ENCODE assay signal across 27 cellular contexts in genomic region chr9:114051281-114051680, GRCh38. TPM values are rescaled to one million over a fixed set of nuclear protein-coding genes. Genes with fewer than 3 reads are reported as not detected.
"Had no signal": no experiment of that assay in that cellular context is flagged by ENCODE, and none has a peak within 500 bp of the region (broad histone marks: within the 10 kb centered on the region; RNA-seq: fewer than 3 reads in every experiment).

No MANE protein-coding gene starts in this region.

- H3K4me3 ChIP-seq: breast epithelium, esophagus squamous epithelium, gastrocnemius medialis, right lobe of liver, transverse colon, uterus had no signal

- H3K36me3 ChIP-seq: breast epithelium, gastrocnemius medialis, transverse colon, uterus had no signal

- H3K27ac ChIP-seq: breast epithelium, epithelial cell of prostate, esophagus squamous epithelium, gastrocnemius medialis, right lobe of liver, transverse colon, uterus had no signal

- H3K9me3 ChIP-seq: breast epithelium, esophagus squamous epithelium, gastrocnemius medialis, right lobe of liver, transverse colon, uterus had no signal

- DNase-seq: activated B cell treated with CpG ODN at 0.5 μM for 24 hours; activated CD8-positive, alpha-beta T cell treated with anti-CD3 and anti-CD28 coated beads, Interleukin-2, amount 10 ng/mL, durations not matched to agents 7 days and 5 days; activated gamma-delta T cell treated with Interleukin-2 at 50 U/mL for 16 hours; activated naive CD8-positive, alpha-beta T cell treated with anti-CD3 and anti-CD28 coated beads, Interleukin-2, amount 50 U/mL, for 24 hours; activated T-cell treated with anti-CD3 and anti-CD28 coated beads, Interleukin-2, amount 50 U/mL, for 24 hours; dermis blood vessel endothelial cell; effector CD4-positive, alpha-beta T cell; esophagus squamous epithelium; gastrocnemius medialis; glutamatergic neuron; naive thymus-derived CD8-positive, alpha-beta T cell; occipital lobe; stimulated activated CD4-positive, alpha-beta T cell treated with anti-CD3 and anti-CD28 coated beads, Interleukin-4, amount 100 ng/mL, for 24 hours; T-helper 1 cell; transverse colon had no signal

- H3K4me1 ChIP-seq: breast epithelium, esophagus squamous epithelium, gastrocnemius medialis, right lobe of liver, transverse colon, uterus had no signal

- ATAC-seq: activated CD8-positive, alpha-beta T cell treated with anti-CD3 and anti-CD28 coated beads, Interleukin-2, amount 10 ng/mL, durations not matched to agents 7 days and 5 days; activated naive CD8-positive, alpha-beta T cell treated with anti-CD3 and anti-CD28 coated beads, Interleukin-2, amount 50 U/mL, for 24 hours; activated T-helper 17 cell treated with anti-CD3 and anti-CD28 coated beads, Interleukin-2, amount 50 U/mL, for 72 hours; gastrocnemius medialis; naive thymus-derived CD8-positive, alpha-beta T cell; right lobe of liver; stimulated activated memory B cell treated with anti-CD40 and anti-IgM and Interleukin-4, amounts not matched to agents 10 μg/mL and 1 μg/mL and 100 μg/mL, for 72 hours had no signal

- FAIRE-seq: colon, endometrium, islet of Langerhans had no signal

- H3K27me3 ChIP-seq: breast epithelium, esophagus squamous epithelium, gastrocnemius medialis, right lobe of liver, transverse colon, uterus had no signal

RNA-seq across cellular contexts. Expression of gene AMBP, which starts 26.8 kb away (rescaled TPM):
- total RNA-seq: activated B cell treated with CpG ODN at 0.5 μM for 24 hours; activated CD8-positive, alpha-beta T cell treated with anti-CD3 and anti-CD28 coated beads, Interleukin-2, amount 10 ng/mL, durations not matched to agents 7 days and 5 days; activated T-helper 17 cell treated with anti-CD3 and anti-CD28 coated beads, Interleukin-2, amount 50 U/mL, for 72 hours; naive thymus-derived CD8-positive, alpha-beta T cell; temporal lobe had no signal
- polyA plus RNA-seq: naive thymus-derived CD8-positive, alpha-beta T cell had no signal

RNA-seq across cellular contexts. Expression of gene KIF12, which starts 47.8 kb away (rescaled TPM):
- total RNA-seq: activated B cell treated with CpG ODN at 0.5 μM for 24 hours; activated CD8-positive, alpha-beta T cell treated with anti-CD3 and anti-CD28 coated beads, Interleukin-2, amount 10 ng/mL, durations not matched to agents 7 days and 5 days; activated T-helper 17 cell treated with anti-CD3 and anti-CD28 coated beads, Interleukin-2, amount 50 U/mL, for 72 hours; gastrocnemius medialis; naive thymus-derived CD8-positive, alpha-beta T cell; neural crest cell; skeletal muscle tissue had no signal
- polyA plus RNA-seq: naive thymus-derived CD8-positive, alpha-beta T cell had no signal
